9 cellular contexts compared by ENCODE assay signal in genomic region chr13:97226013-97226412, GRCh38. TPM values are rescaled to one million over a fixed set of nuclear protein-coding genes. Genes with fewer than 3 reads are reported as not detected.
DNase-seq lines count a peak whose midpoint lies in the region; ATAC-seq, FAIRE-seq and TF ChIP-seq lines count a peak whose summit lies in the region.
"Had no signal": no experiment of that assay in that cellular context is flagged by ENCODE, and none has a peak within 500 bp of the region (broad histone marks: within the 10 kb centered on the region; RNA-seq: fewer than 3 reads in every experiment).

No MANE protein-coding gene starts in this region.

- H4K20me1 ChIP-seq in GM12878 (ENCODE audit: control insufficient read depth, insufficient read depth) = no peaks in the 10 kb centered on the region

- ATAC-seq in Right ventricle myocardium inferior (no peak), GM12878 (0 out of 3 replicates have a peak, but pooled peaks have one; percentile 2), HG02852 (IDR thresholded peaks at IDR 0.05; ENCODE audit: unreplicated experiment) (no peak), omental fat pad (ENCODE audit: low FRiP score) (no peak), HG02973 (IDR thresholded peaks at IDR 0.05; ENCODE audit: unreplicated experiment) (no peak)
- ATAC-seq: HCT116 had no signal

- no peak for TF ChIP-seq EP300 in GM12878 (IDR thresholded peaks at IDR 0.05; ENCODE audit: borderline replicate concordance in 1 of 2, control insufficient read depth in 1 of 2, low read depth in 2 of 2, low read length in 2 of 2)

- peak overlapping the region; percentile 28; the same call in 1 of the 2 replicates for H3K9ac ChIP-seq in GM12878 (ENCODE audit: control insufficient read depth, insufficient read depth, low read length)

- FAIRE-seq in GM12878 (lab: Jason Lieb, UNC) = no peak

- no peaks in the 10 kb centered on the region for H3K27me3 ChIP-seq in left ventricle myocardium inferior (ENCODE audit: low read depth)
- no peaks in the 10 kb centered on the region for H3K27me3 ChIP-seq in GM12878 (replicated peaks in 1 of 2; ENCODE audit: control insufficient read depth in 2 of 2, insufficient read depth in 2 of 2, low read length in 1 of 2)
- H3K27me3 ChIP-seq in vagina = no peaks in the 10 kb centered on the region

- CTCF ChIA-PET in GM12878 (lab: Yijun Ruan, JAX) = interaction anchor here (0.7 to 6.1 kb wide), 7 partner anchors 13 to 348 kb away, joined by 3 to 62 read pairs (median 4); no protein-coding TSS in a partner anchor

- SMC1A ChIA-PET in GM12878 (lab: Charles Lee; ENCODE audit: uncharacterized antibody, unreplicated experiment) = interaction anchor here (0.6 to 4.5 kb wide), 12 partner anchors 11 to 234 kb away, joined by 3 to 29 read pairs (median 12); partner anchors contain the start of gene RAP2A

- no peak for TF ChIP-seq CTCF in left ventricle myocardium inferior (IDR thresholded peaks at IDR 0.05; ENCODE audit: borderline replicate concordance)
- no peak for TF ChIP-seq CTCF in GM12878 (IDR thresholded peaks at IDR 0.05 in 2 of 3, conservative IDR thresholded peaks at IDR 0.05 in 1 of 3; ENCODE audit: control insufficient read depth in 2 of 3, extremely low read depth in 1 of 3, insufficient read depth in 1 of 3, low read depth in 3 of 3, low read length in 3 of 3)
- no peak for TF ChIP-seq CTCF in vagina (IDR thresholded peaks at IDR 0.05)
- no peak for TF ChIP-seq CTCF in omental fat pad (IDR thresholded peaks at IDR 0.05)

- TF ChIP-seq POLR2A in GM12878 (IDR thresholded peaks at IDR 0.05; ENCODE audit: low read depth, low read length) (no peak), vagina (IDR thresholded peaks at IDR 0.05) (no peak)

- H3K79me2 ChIP-seq in GM12878 (ENCODE audit: control insufficient read depth, insufficient read depth, low read length) = peaks cover 51% of the 10 kb centered on the region

- peak overlapping the region; percentile 95 for H3K27ac ChIP-seq in left ventricle myocardium inferior (replicated peaks)
- no peak overlapping the region; the same call in 1 of the 2 replicates for H3K27ac ChIP-seq in GM12878 (ENCODE audit: control insufficient read depth, insufficient read depth)
- H3K27ac ChIP-seq in mesodermal cell (ENCODE audit: low read depth, low read length, severe bottlenecking) = peak overlapping the region; percentile 43
- H3K27ac ChIP-seq in vagina = peak overlapping the region; percentile 95

- no peak for TF ChIP-seq RAD21 in GM12878 (IDR thresholded peaks at IDR 0.05; ENCODE audit: insufficient read depth, low read depth, low read length)

- H2AFZ ChIP-seq in GM12878 (ENCODE audit: control insufficient read depth, low read depth, low read length) = no peak overlapping the region

- no peaks in the 10 kb centered on the region for H3K36me3 ChIP-seq in left ventricle myocardium inferior
- H3K36me3 ChIP-seq in GM12878 (ENCODE audit: control insufficient read depth in 2 of 2, insufficient read depth in 2 of 2, low read length in 1 of 2) = no peaks in the 10 kb centered on the region
- peaks cover 29% of the 10 kb centered on the region for H3K36me3 ChIP-seq in mesodermal cell (ENCODE audit: control insufficient read depth, insufficient read depth, low read length)
- no peaks in the 10 kb centered on the region for H3K36me3 ChIP-seq in vagina

- peak overlapping the region; percentile 74 for H3K4me3 ChIP-seq in left ventricle myocardium inferior
- H3K4me3 ChIP-seq in GM12878 = peak overlapping the region; percentile 70; the same call in 1 of the 2 replicates
- peak overlapping the region; percentile 67 for H3K4me3 ChIP-seq in mesodermal cell (ENCODE audit: extremely low read depth, insufficient read depth, low read length, poor library complexity, severe bottlenecking)
- peak overlapping the region; percentile 56 to 68 for H3K4me3 ChIP-seq in vagina

- RAD21 ChIA-PET in GM12878 (lab: Charles Lee; ENCODE audit: unreplicated experiment) = interaction anchor here (0.7 to 4.4 kb wide), 5 partner anchors 16 to 207 kb away, joined by 3 to 18 read pairs (median 4); no protein-coding TSS in a partner anchor

- H3K4me2 ChIP-seq in GM12878 (ENCODE audit: control insufficient read depth, insufficient read depth) = peak overlapping the region; percentile 96

- in situ Hi-C loops in GM12878 (cut with MboI) = no loop called here

- DNase-seq in left ventricle myocardium inferior = no peak
- no peak for DNase-seq in Right ventricle myocardium inferior (ENCODE audit: missing footprints)
- DNase-seq in GM12878 (ENCODE audit: low read depth, low spot score) = no peak
- no peak for DNase-seq in vagina (ENCODE audit: extremely low spot score in 2 of 2)
- DNase-seq in omental fat pad (ENCODE audit: low spot score) = no peak

- H3K9me3 ChIP-seq in left ventricle myocardium inferior (replicated peaks) = no peaks in the 10 kb centered on the region
- H3K9me3 ChIP-seq in GM12878 (replicated peaks; ENCODE audit: control insufficient read depth, insufficient read depth, low read length) = no peaks in the 10 kb centered on the region
- no peaks in the 10 kb centered on the region for H3K9me3 ChIP-seq in mesodermal cell (ENCODE audit: control insufficient read depth, low read length)
- no peaks in the 10 kb centered on the region for H3K9me3 ChIP-seq in vagina

- POLR2A ChIA-PET in GM12878 (lab: Charles Lee) = interaction anchor here (0.6 to 4.7 kb wide), 8 partner anchors 11 to 222 kb away, joined by 3 to 37 read pairs (median 3); partner anchors contain the start of gene RAP2A

- intact Hi-C loops in left ventricle myocardium inferior (cut with micrococcal nuclease) (loop anchor here (10.0 kb wide), 1 partner anchor 49 kb away; no protein-coding TSS in a partner anchor), Right ventricle myocardium inferior (cut with DNase I) (loop anchor here (2.0 kb wide), 1 partner anchor 33 kb away; no protein-coding TSS in a partner anchor), GM12878 (cut with micrococcal nuclease; ENCODE audit: unreplicated experiment) (no loop called here), vagina (cut with DNase I) (loop anchor here (10.0 kb wide), 1 partner anchor 119 kb away; no protein-coding TSS in a partner anchor)

- 85% methylated on average over 8 of the region's 8 CpGs for WGBS in GM12878 (ENCODE audit: insufficient coverage, insufficient replicate concordance, low lambda C conversion rate, missing lambda C conversion rate)
- WGBS in mesodermal cell (ENCODE audit: insufficient coverage in 2 of 2), 2 experiments = 85 to 95% methylated on average over 5 to 7 of the region's 8 CpGs

- H3K4me1 ChIP-seq in left ventricle myocardium inferior = peaks cover 89% of the 10 kb centered on the region
- H3K4me1 ChIP-seq in GM12878 (ENCODE audit: control insufficient read depth, insufficient read depth, low read length) = peaks cover 12% of the 10 kb centered on the region; the same call in 1 of the 2 replicates
- peaks cover 25% of the 10 kb centered on the region for H3K4me1 ChIP-seq in mesodermal cell (ENCODE audit: control insufficient read depth, insufficient read depth, low read length, poor library complexity, severe bottlenecking)
- peaks cover 71% of the 10 kb centered on the region for H3K4me1 ChIP-seq in vagina

- no TSS peak for BruUV-seq in GM12878 (replicated peaks; lab: Mats Ljungman, UMichigan)

TF ChIP-seq in GM12878, 131 proteins besides CTCF, POLR2A, EP300 and RAD21:
- TF ChIP-seq RBBP5 (conservative IDR thresholded peaks at IDR 0.05) (no peak), MEF2B (IDR thresholded peaks at IDR 0.05; ENCODE audit: partially characterized antibody, poor library complexity, severe bottlenecking) (no peak)

RNA-seq across cellular contexts. Expression of gene MBNL2, which starts 3.9 kb away (rescaled TPM):
- 76.5 TPM for total RNA-seq in left ventricle myocardium inferior
- total RNA-seq in Right ventricle myocardium inferior = 69.1 TPM
- total RNA-seq in GM12878 (2013; cell fraction: nucleolus; rRNA removed) = 32.9 and 34.6 TPM in 2 replicates
- total RNA-seq in GM12878 (2014; rRNA removed) = 7.0 TPM in 2 replicates
- 6.3 and 7.7 TPM in 2 replicates for total RNA-seq in GM12878 (2014; rRNA removed; fragmentation: Illumina TruSeq; extraction: Trizol)
- total RNA-seq in GM12878 (2021) = 6.6 and 7.6 TPM in 2 replicates
- polyA plus RNA-seq in GM12878 (2011; ENCODE audit: low read depth) = 2.8 TPM
- 6.4 and 7.6 TPM in 2 replicates for polyA plus RNA-seq in GM12878 (2011; rRNA removed)
- polyA plus RNA-seq in GM12878 (2011; cell fraction: cytosol; rRNA removed) = 4.7 and 7.0 TPM in 2 replicates
- polyA plus RNA-seq in GM12878 (2011; cell fraction: nucleus; rRNA removed) = 5.3 and 5.7 TPM in 2 replicates
- 5.3 TPM in 2 replicates for polyA plus RNA-seq in GM12878 (2012)
- polyA plus RNA-seq in GM12878 (2014; fragmentation: Illumina TruSeq; extraction: Trizol) = 5.0 and 5.6 TPM in 2 replicates
- 1 to 10 TPM; 1.6 to 2.1 TPM for polyA plus RNA-seq in GM12878 (2014; fragmentation: Nextera tagmentation; extraction: Ambion mirVana)
- 1.7 and 2.9 TPM in 2 replicates for polyA plus RNA-seq in GM12878 (2014; rRNA removed)
- 1 to 10 TPM; 9.6 to 9.7 TPM for polyA plus RNA-seq in GM12878 (2016; fragmentation: Nextera tagmentation; extraction: Ambion mirVana)
- 19.7 and 30.4 TPM in 2 replicates for polyA minus RNA-seq in GM12878 (2011; rRNA and poly(A)+ RNA removed)
- polyA minus RNA-seq in GM12878 (2011; cell fraction: cytosol; rRNA and poly(A)+ RNA removed) = 6.4 and 10.2 TPM in 2 replicates
- 7.4 and 10.0 TPM in 2 replicates for polyA minus RNA-seq in GM12878 (2011; cell fraction: nucleus; rRNA and poly(A)+ RNA removed)
- 70.4 TPM for polyA plus RNA-seq in mesodermal cell (2013, experiment 1 of 2)
- 64.7 TPM for polyA plus RNA-seq in mesodermal cell (2013, experiment 2 of 2)
- 63.1 TPM for total RNA-seq in vagina
- total RNA-seq in omental fat pad = 100 to 1,000 TPM; 105 to 132 (median 123) TPM
